10 cellular contexts compared by ENCODE assay signal in the genomic region with DNA sequence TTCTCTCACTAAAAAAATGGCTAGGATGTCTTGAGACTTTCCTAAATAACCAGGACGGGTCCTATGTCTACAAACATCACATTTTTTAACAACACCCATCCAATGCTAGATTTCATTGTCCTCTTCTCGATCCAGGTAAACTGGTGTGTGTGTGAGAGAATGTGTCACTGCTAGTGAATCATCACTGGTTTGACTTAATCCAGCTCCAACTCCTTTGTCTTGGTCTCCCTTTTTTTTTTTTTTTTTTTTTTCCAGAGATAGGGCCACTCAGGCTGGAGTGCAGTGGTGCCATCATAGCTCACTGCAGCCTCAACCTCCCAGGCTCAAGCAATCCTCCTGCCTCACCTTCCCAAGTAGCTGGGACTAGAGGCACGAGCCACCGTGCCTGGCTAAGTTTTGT. TPM values are rescaled to one million over a fixed set of nuclear protein-coding genes. Genes with fewer than 3 reads are reported as not detected.
DNase-seq lines count a peak whose midpoint lies in the region; ATAC-seq and TF ChIP-seq lines count a peak whose summit lies in the region.
"Had no signal": no experiment of that assay in that cellular context is flagged by ENCODE, and none has a peak within 500 bp of the region (broad histone marks: within the 10 kb centered on the region; RNA-seq: fewer than 3 reads in every experiment).

No MANE protein-coding gene starts in this region.

- no peak overlapping the region for H2AFZ ChIP-seq in MM.1S (ENCODE audit: low read length)

- intact Hi-C loops in CD4-positive, alpha-beta memory T cell (cut with micrococcal nuclease) = loop anchor here (10.0 kb wide), 1 partner anchor 393 kb away; no protein-coding TSS in a partner anchor
- intact Hi-C loops in breast epithelium (cut with DNase I; ENCODE audit: low total_unique reads) = no loop called here

- H3K27ac Mint-ChIP-seq in CD4-positive, alpha-beta memory T cell = peak overlapping the region in 3 of 7 donors; percentile 76 to 82 (median 79)
- peak overlapping the region; percentile 98 for H3K27ac Mint-ChIP-seq in mesothelial cell of epicardium

- no peak for TF ChIP-seq POLR2A in breast epithelium (IDR thresholded peaks at IDR 0.05)

- DNase-seq in CD4-positive, alpha-beta memory T cell = no peak
- DNase-seq in breast epithelium (ENCODE audit: low spot score in 2 of 2) (no peak), mesothelial cell of epicardium (ENCODE audit: low spot score in 2 of 2, unreplicated experiment in 2 of 2) (no peak), BE2C (no peak), MM.1S (no peak)
- DNase-seq: NCI-H1092 treated with DMSO at 0.1 percent for 48 hours had no signal

- no peak overlapping the region for H3K4me2 ChIP-seq in MM.1S (ENCODE audit: low read depth, low read length)

- peaks cover 14% of the 10 kb centered on the region for H3K27me3 ChIP-seq in CD4-positive, alpha-beta memory T cell (ENCODE audit: insufficient read depth, low read length)
- H3K27me3 ChIP-seq in HUES48 (ENCODE audit: control insufficient read depth, insufficient read depth, low read length) = peaks cover 13% of the 10 kb centered on the region
- peaks cover 4 to 14% of the 10 kb centered on the region in 2 donors for H3K27me3 ChIP-seq in breast epithelium
- H3K27me3 ChIP-seq in BE2C = peaks cover 15% of the 10 kb centered on the region
- H3K27me3 ChIP-seq in MM.1S (replicated peaks; ENCODE audit: insufficient read depth, low read length) = peaks cover 64% of the 10 kb centered on the region

- no peak overlapping the region for H3K4me3 ChIP-seq in CD4-positive, alpha-beta memory T cell (ENCODE audit: low read length in 2 of 2)
- peak overlapping the region; percentile 66 for H3K4me3 ChIP-seq in HUES48 (ENCODE audit: low read depth, low read length)
- H3K4me3 ChIP-seq in breast epithelium = peak overlapping the region in 1 of 3 donors; percentile 89
- H3K4me3 ChIP-seq in BE2C (ENCODE audit: low read depth, low read length) = no peak overlapping the region
- no peak overlapping the region for H3K4me3 ChIP-seq in MM.1S (ENCODE audit: low read length)

- no peaks in the 10 kb centered on the region for H3K9me2 ChIP-seq in MM.1S (replicated peaks; ENCODE audit: insufficient read depth, low read length)

- H3K9ac ChIP-seq in HUES48 (ENCODE audit: low read depth, low read length) (no peak overlapping the region), MM.1S (ENCODE audit: low read length) (no peak overlapping the region)

- CTCF ChIA-PET in CD4-positive, alpha-beta memory T cell (lab: Charles Lee; ENCODE audit: partially characterized antibody) = interaction anchor here (0.9 kb wide), 1 partner anchor 167 kb away, joined by 3 read pairs; no protein-coding TSS in a partner anchor

- no peaks in the 10 kb centered on the region for H4K20me1 ChIP-seq in MM.1S (ENCODE audit: insufficient read depth, low read length)

- H3K36me3 ChIP-seq in CD4-positive, alpha-beta memory T cell (ENCODE audit: insufficient read depth, low read length) = peaks cover 9% of the 10 kb centered on the region
- H3K36me3 ChIP-seq in HUES48 (ENCODE audit: control insufficient read depth, insufficient read depth, low read length) = peaks cover 23% of the 10 kb centered on the region
- peaks cover 5% of the 10 kb centered on the region for H3K36me3 ChIP-seq in breast epithelium
- peaks cover 28% of the 10 kb centered on the region for H3K36me3 ChIP-seq in BE2C
- peaks cover 19% of the 10 kb centered on the region for H3K36me3 ChIP-seq in MM.1S (replicated peaks; ENCODE audit: insufficient read depth, low read length)

- peak overlapping the region; percentile 51 to 81 (median 67) for H3K4me3 Mint-ChIP-seq in CD4-positive, alpha-beta memory T cell
- H3K4me3 Mint-ChIP-seq in mesothelial cell of epicardium = peak overlapping the region; percentile 77

- TF ChIP-seq CTCF in breast epithelium (IDR thresholded peaks at IDR 0.05) (no peak), mesothelial cell of epicardium (IDR thresholded peaks at IDR 0.05; ENCODE audit: unreplicated experiment) (no peak), BE2C (IDR thresholded peaks at IDR 0.05; ENCODE audit: low read depth, low read length) (no peak), MM.1S (IDR thresholded peaks at IDR 0.05; ENCODE audit: low read length) (no peak)

- peaks cover 9% of the 10 kb centered on the region; the same call in 1 of the 2 replicates for H3F3A ChIP-seq in MM.1S (ENCODE audit: insufficient read depth, low read length)

- peaks cover 18 to 24% of the 10 kb centered on the region in 2 donors for H3K27me3 Mint-ChIP-seq in CD4-positive, alpha-beta memory T cell
- peaks cover 7% of the 10 kb centered on the region for H3K27me3 Mint-ChIP-seq in mesothelial cell of epicardium (ENCODE audit: low read depth)

- no peaks in the 10 kb centered on the region for H3K9me3 ChIP-seq in CD4-positive, alpha-beta memory T cell (ENCODE audit: control insufficient read depth in 1 of 2, low read length in 2 of 2)
- H3K9me3 ChIP-seq in HUES48 (ENCODE audit: control insufficient read depth, insufficient read depth, low read length) = no peaks in the 10 kb centered on the region
- no peaks in the 10 kb centered on the region for H3K9me3 ChIP-seq in breast epithelium
- no peaks in the 10 kb centered on the region for H3K9me3 ChIP-seq in BE2C
- no peaks in the 10 kb centered on the region for H3K9me3 ChIP-seq in MM.1S (replicated peaks; ENCODE audit: insufficient read depth, low read length)
- H3K9me3 ChIP-seq: upper lobe of left lung had no signal

- no peak overlapping the region for H3K27ac ChIP-seq in CD4-positive, alpha-beta memory T cell (ENCODE audit: low read depth, low read length)
- peak overlapping the region; percentile 96 for H3K27ac ChIP-seq in HUES48 (ENCODE audit: low read depth, low read length)
- peak overlapping the region; percentile 80 to 95 for H3K27ac ChIP-seq in breast epithelium
- H3K27ac ChIP-seq in MM.1S (ENCODE audit: low read length) = no peak overlapping the region

- H3K4me1 ChIP-seq in CD4-positive, alpha-beta memory T cell (ENCODE audit: insufficient read depth, low read length) = peaks cover 57% of the 10 kb centered on the region
- H3K4me1 ChIP-seq in HUES48 (ENCODE audit: control insufficient read depth, insufficient read depth, low read length) (peaks cover 6% of the 10 kb centered on the region; the same call in 1 of the 2 replicates), breast epithelium (peaks cover 0 to 10% of the 10 kb centered on the region in 2 donors), BE2C (peaks cover 10% of the 10 kb centered on the region; the same call in 1 of the 2 replicates), MM.1S (ENCODE audit: low read length) (peaks cover 10% of the 10 kb centered on the region)

- no peak for ATAC-seq in GM21526 (IDR thresholded peaks at IDR 0.05; ENCODE audit: low FRiP score, unreplicated experiment)
- no peak for ATAC-seq in activated CD4-positive, CD25-positive, alpha-beta regulatory T cell treated with anti-CD3 and anti-CD28 coated beads, Interleukin-2, amount 50 U/mL, for 24 hours

- H3K36me3 Mint-ChIP-seq in CD4-positive, alpha-beta memory T cell = peaks cover 20% of the 10 kb centered on the region in 2 donors
- peaks cover 14% of the 10 kb centered on the region for H3K36me3 Mint-ChIP-seq in mesothelial cell of epicardium

- H3K9me3 Mint-ChIP-seq in CD4-positive, alpha-beta memory T cell = peaks cover 0 to 6% (median 0%) of the 10 kb centered on the region in 8 donors
- no peaks in the 10 kb centered on the region for H3K9me3 Mint-ChIP-seq in mesothelial cell of epicardium

- peaks cover 9% of the 10 kb centered on the region for H3K79me2 ChIP-seq in MM.1S (ENCODE audit: low read length)

- H3K4me1 Mint-ChIP-seq in CD4-positive, alpha-beta memory T cell = peaks cover 27 to 57% (median 40%) of the 10 kb centered on the region in 4 donors
- peaks cover 48% of the 10 kb centered on the region for H3K4me1 Mint-ChIP-seq in mesothelial cell of epicardium

- POLR2A ChIA-PET in CD4-positive, alpha-beta memory T cell (lab: Charles Lee; ENCODE audit: partially characterized antibody) = interaction anchor here (0.6 to 1.4 kb wide), 2 partner anchors 17 to 203 kb away, joined by 3 to 9 read pairs; partner anchors contain the start of gene SRRT

RNA-seq across cellular contexts. Expression of gene UFSP1, which starts 2.0 kb away (rescaled TPM):
- 10 to 100 TPM; 10.1 to 11.0 TPM for total RNA-seq in CD4-positive, alpha-beta memory T cell
- polyA plus RNA-seq in CD4-positive, alpha-beta memory T cell = 1 to 10 TPM in 1 of 2 donors, under 1 TPM in 1; 0.34 to 2.6 TPM
- total RNA-seq in breast epithelium = 1 to 10 TPM; 2.9 to 4.2 (median 3.7) TPM
- total RNA-seq in mesothelial cell of epicardium = 6.0 to 8.0 TPM (median 6.4 TPM) in 3 replicates
- polyA plus RNA-seq in BE2C (2012; ENCODE audit: insufficient read depth, insufficient read length, low read depth) = 28.6 TPM

RNA-seq across cellular contexts. Expression of gene ACHE, which starts 4.1 kb away (rescaled TPM):
- total RNA-seq in CD4-positive, alpha-beta memory T cell = not detected
- not detected for polyA plus RNA-seq in CD4-positive, alpha-beta memory T cell
- total RNA-seq in breast epithelium (1 to 10 TPM in 2 of 3 donors, under 1 TPM in 1; 0.64 to 4.3 (median 3.2) TPM), mesothelial cell of epicardium (9.2 to 10.4 TPM (median 9.6 TPM) in 3 replicates)
- polyA plus RNA-seq in BE2C (2012; ENCODE audit: insufficient read depth, insufficient read length, low read depth) = 1.9 TPM

RNA-seq across cellular contexts. Expression of gene SRRT, which starts 16.7 kb away (rescaled TPM):
- total RNA-seq in CD4-positive, alpha-beta memory T cell = 100 to 1,000 TPM; 264 to 272 TPM
- 10 to 100 TPM; 37.8 to 86.5 TPM for polyA plus RNA-seq in CD4-positive, alpha-beta memory T cell
- total RNA-seq in breast epithelium = 100 to 1,000 TPM in 2 of 3 donors, 10 to 100 TPM in 1; 45.8 to 111 (median 104) TPM
- 229 to 245 TPM (median 240 TPM) in 3 replicates for total RNA-seq in mesothelial cell of epicardium
- 446 TPM for polyA plus RNA-seq in BE2C (2012; ENCODE audit: insufficient read depth, insufficient read length, low read depth)

RNA-seq across cellular contexts. Expression of gene TRIP6, which starts 24.4 kb away (rescaled TPM):
- total RNA-seq in CD4-positive, alpha-beta memory T cell = 1 to 10 TPM; 7.6 to 9.4 TPM
- polyA plus RNA-seq in CD4-positive, alpha-beta memory T cell = 1 to 10 TPM; 2.7 to 4.9 TPM
- 10 to 100 TPM; 45.3 to 62.8 (median 49.8) TPM for total RNA-seq in breast epithelium
- total RNA-seq in mesothelial cell of epicardium = 101 to 109 TPM (median 107 TPM) in 3 replicates
- polyA plus RNA-seq in BE2C (2012; ENCODE audit: insufficient read depth, insufficient read length, low read depth) = 4.3 TPM

RNA-seq across cellular contexts. Expression of gene SLC12A9, which starts 39.0 kb away (rescaled TPM):
- 10 to 100 TPM; 63.7 to 64.6 TPM for total RNA-seq in CD4-positive, alpha-beta memory T cell
- polyA plus RNA-seq in CD4-positive, alpha-beta memory T cell = 1 to 10 TPM; 7.0 to 9.1 TPM
- total RNA-seq in breast epithelium (10 to 100 TPM; 13.3 to 18.0 (median 16.7) TPM), mesothelial cell of epicardium (30.9 to 39.1 TPM (median 37.5 TPM) in 3 replicates)
- 60.4 TPM for polyA plus RNA-seq in BE2C (2012; ENCODE audit: insufficient read depth, insufficient read length, low read depth)

Comparison
In these comparisons a context has a peak if more than half of its experiments do, and no peak if none do; other contexts are left out.
1. H3K27ac ChIP-seq: peak in HUES48 (single experiment) and breast epithelium (2 of 2); none in CD4-positive, alpha-beta memory T cell (single experiment) and MM.1S (single experiment).